8 cellular contexts compared by ENCODE assay signal in the genomic region with DNA sequence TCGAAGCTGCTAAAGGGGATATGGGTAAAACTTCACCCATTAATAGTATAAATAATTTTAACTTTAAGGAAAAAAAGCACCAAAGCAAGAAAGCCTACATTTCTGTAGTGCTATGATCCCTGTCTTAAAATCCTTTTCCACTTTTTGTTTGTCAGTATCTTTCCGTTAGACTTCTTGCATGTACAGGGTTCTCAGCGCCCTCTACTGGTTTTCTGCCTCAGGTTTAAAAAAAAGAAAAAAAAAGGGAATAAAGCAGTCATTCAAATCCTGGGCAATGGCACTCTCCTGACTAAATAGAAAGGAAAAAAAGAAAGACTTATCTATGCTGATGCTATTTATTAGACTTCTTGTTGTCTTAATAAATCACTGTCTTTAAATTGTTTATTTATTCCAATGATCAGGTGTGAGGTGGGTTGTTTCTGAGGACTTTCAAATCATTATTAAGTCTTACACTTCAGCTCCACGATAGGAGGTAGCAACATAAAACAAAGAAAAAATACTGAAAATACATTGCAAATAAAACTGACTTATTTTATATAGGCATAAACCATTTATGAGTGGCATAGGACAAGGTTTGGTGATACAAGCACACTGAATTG.
DNase-seq lines count a peak whose midpoint lies in the region; ATAC-seq, FAIRE-seq and TF ChIP-seq lines count a peak whose summit lies in the region.

No MANE protein-coding gene starts in this region.

- no peaks in the 10 kb centered on the region for H3K4me1 ChIP-seq in iPS DF 6.9 (ENCODE audit: control insufficient read depth, insufficient read depth, low read length)
- H3K4me1 ChIP-seq in uterus = no peaks in the 10 kb centered on the region

- no peak for ATAC-seq in stimulated activated naive B cell treated with anti-CD40 and anti-IgM and Interleukin-4, amounts not matched to agents 10 μg/mL and 1 μg/mL and 100 μg/mL, for 72 hours (replicated peaks)
- no peak for ATAC-seq in HG02623 (IDR thresholded peaks at IDR 0.05; ENCODE audit: unreplicated experiment)

- no peak for TF ChIP-seq POLR2A in uterus (IDR thresholded peaks at IDR 0.05)

- TF ChIP-seq CTCF in D721Med (IDR thresholded peaks at IDR 0.05; ENCODE audit: insufficient read depth, missing control alignments) (peak; percentile 96), HFF-Myc (IDR thresholded peaks at IDR 0.05; ENCODE audit: low read depth, low read length, missing control alignments) (peak; percentile 73), uterus (IDR thresholded peaks at IDR 0.05) (peak in 2 of 4 experiments; percentile 27 to 33)

- no peak for FAIRE-seq in D721Med (lab: Jason Lieb, UNC)

- H3K36me3 ChIP-seq in iPS DF 6.9 (ENCODE audit: control insufficient read depth, insufficient read depth, low read length) (no peaks in the 10 kb centered on the region), uterus (no peaks in the 10 kb centered on the region)

- no peaks in the 10 kb centered on the region for H3K27me3 Mint-ChIP-seq in stimulated activated naive B cell treated with anti-CD40 and anti-IgM and Interleukin-4, amounts not matched to agents 10 μg/mL and 1 μg/mL and 100 μg/mL, for 72 hours

- no peak overlapping the region for H3K4me3 Mint-ChIP-seq in stimulated activated naive B cell treated with anti-CD40 and anti-IgM and Interleukin-4, amounts not matched to agents 10 μg/mL and 1 μg/mL and 100 μg/mL, for 72 hours

- no peak overlapping the region for H3K27ac ChIP-seq in iPS DF 6.9 (ENCODE audit: low read length)
- H3K27ac ChIP-seq in uterus = no peak overlapping the region

- intact Hi-C loops in uterus (cut with DNase I; ENCODE audit: low total_unique reads) = no loop called here

- H3K27me3 ChIP-seq in iPS DF 6.9 (ENCODE audit: control insufficient read depth, insufficient read depth, low read length) = no peaks in the 10 kb centered on the region
- no peaks in the 10 kb centered on the region for H3K27me3 ChIP-seq in uterus

- no peaks in the 10 kb centered on the region for H3K36me3 Mint-ChIP-seq in stimulated activated naive B cell treated with anti-CD40 and anti-IgM and Interleukin-4, amounts not matched to agents 10 μg/mL and 1 μg/mL and 100 μg/mL, for 72 hours

- peaks cover 0 to 2% of the 10 kb centered on the region in 2 donors for H3K4me1 Mint-ChIP-seq in stimulated activated naive B cell treated with anti-CD40 and anti-IgM and Interleukin-4, amounts not matched to agents 10 μg/mL and 1 μg/mL and 100 μg/mL, for 72 hours

- H3K4me3 ChIP-seq in HFF-Myc (replicated peaks; ENCODE audit: low read depth, low read length) = no peak overlapping the region
- no peak overlapping the region for H3K4me3 ChIP-seq in iPS DF 6.9 (ENCODE audit: low read length)
- no peak overlapping the region for H3K4me3 ChIP-seq in uterus

- WGBS in iPS DF 6.9 (ENCODE audit: insufficient coverage, insufficient read length) = no CpG with 5 or more reads among the region's 4 CpGs

- H3K9me3 ChIP-seq in iPS DF 6.9 (ENCODE audit: control insufficient read depth, insufficient read depth, low read length) (no peaks in the 10 kb centered on the region), uterus (no peaks in the 10 kb centered on the region)

- H3K27ac Mint-ChIP-seq in stimulated activated naive B cell treated with anti-CD40 and anti-IgM and Interleukin-4, amounts not matched to agents 10 μg/mL and 1 μg/mL and 100 μg/mL, for 72 hours = no peak overlapping the region

- H3K9me3 Mint-ChIP-seq in stimulated activated naive B cell treated with anti-CD40 and anti-IgM and Interleukin-4, amounts not matched to agents 10 μg/mL and 1 μg/mL and 100 μg/mL, for 72 hours = no peaks in the 10 kb centered on the region

- peak; percentile 16 for DNase-seq in D721Med (ENCODE audit: insufficient read length, low spot score)
- peak; percentile 33 for DNase-seq in HFF-Myc (ENCODE audit: extremely low read depth, low read depth)
- DNase-seq in NCI-H460 (ENCODE audit: extremely low read depth, low read depth) = peak; percentile 66
- peak; percentile 14 for DNase-seq in activated naive CD4-positive, alpha-beta T cell treated with anti-CD3 and anti-CD28 coated beads, Interleukin-2, amount 50 U/mL, for 16 hours
- DNase-seq in iPS DF 6.9 (ENCODE audit: low read depth, low spot score) = peak; percentile 20
- DNase-seq in stimulated activated naive B cell treated with anti-CD40 and anti-IgM and Interleukin-4, amounts not matched to agents 10 μg/mL and 1 μg/mL and 100 μg/mL, for 72 hours = peak; percentile 14
- no peak for DNase-seq in uterus

Comparison
In these comparisons a context has a peak if more than half of its experiments do, and no peak if none do; other contexts are left out.
1. DNase-seq: peak in D721Med (single experiment), HFF-Myc (single experiment), NCI-H460 (single experiment), activated naive CD4-positive, alpha-beta T cell treated with anti-CD3 and anti-CD28 coated beads, Interleukin-2, amount 50 U/mL, for 16 hours (single experiment), iPS DF 6.9 (single experiment) and stimulated activated naive B cell treated with anti-CD40 and anti-IgM and Interleukin-4, amounts not matched to agents 10 μg/mL and 1 μg/mL and 100 μg/mL, for 72 hours (single experiment); none in uterus (0 of 2).